ENCODE assay signal across 1 cellular context in the genomic region with DNA sequence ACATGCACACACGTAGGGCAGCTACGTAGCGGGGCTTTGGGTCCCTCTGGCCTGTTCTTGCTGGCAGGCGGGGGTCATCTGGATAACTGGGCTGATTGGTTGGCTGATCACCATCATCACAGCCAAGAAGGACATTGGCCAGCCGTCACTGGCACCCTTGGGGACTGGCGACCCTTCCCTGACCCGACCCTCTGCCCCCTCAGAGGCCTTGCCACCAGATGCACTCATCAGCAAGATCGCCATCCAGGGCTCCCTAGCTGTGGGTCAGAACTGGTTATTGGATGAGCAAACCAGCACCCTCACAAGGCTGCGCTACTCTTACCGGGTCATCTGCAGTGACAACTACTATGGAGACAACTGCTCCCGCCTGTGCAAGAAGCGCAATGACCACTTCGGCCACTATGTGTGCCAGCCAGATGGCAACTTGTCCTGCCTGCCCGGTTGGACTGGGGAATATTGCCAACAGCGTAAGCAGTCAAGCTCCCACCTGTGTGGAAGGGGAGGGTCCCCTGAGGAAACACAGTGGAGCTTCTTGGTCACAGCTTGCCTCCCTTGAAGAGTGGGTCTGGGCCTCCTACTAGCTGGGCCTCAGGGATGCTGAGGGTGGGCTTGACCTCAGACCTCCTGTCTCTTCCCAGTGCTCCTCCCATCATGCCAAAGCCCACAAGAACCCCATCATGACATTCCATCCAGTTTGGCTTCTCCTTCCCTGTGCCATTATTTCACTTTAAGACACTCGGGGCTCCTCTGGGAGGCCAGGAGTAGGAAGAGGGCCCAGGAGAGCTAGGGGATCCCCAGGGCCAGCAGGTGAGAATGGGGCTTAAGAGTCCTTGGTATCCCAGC.
TF ChIP-seq lines count a peak whose summit lies in the region.

No MANE protein-coding gene starts in this region.

TF ChIP-seq in H1, 55 proteins besides CTCF, POLR2A, EP300 and RAD21:
- TF ChIP-seq PHF8 (conservative IDR thresholded peaks at IDR 0.05; ENCODE audit: low read depth, low read length), result no peak
- no peak for TF ChIP-seq ASH2L (IDR thresholded peaks at IDR 0.05; ENCODE audit: low read length)
- TF ChIP-seq JUND (IDR thresholded peaks at IDR 0.05; ENCODE audit: low read length), result no peak
- no peak for TF ChIP-seq GTF2F1 (IDR thresholded peaks at IDR 0.05; ENCODE audit: borderline replicate concordance, low read depth, low read length)
- TF ChIP-seq JUN (IDR thresholded peaks at IDR 0.05; ENCODE audit: low read depth, low read length), result no peak
- TF ChIP-seq FOSL1 (IDR thresholded peaks at IDR 0.05; ENCODE audit: insufficient read depth, low read depth, low read length), result no peak
- no peak for TF ChIP-seq CHD2 (IDR thresholded peaks at IDR 0.05; ENCODE audit: low read length)
- TF ChIP-seq SP4 (IDR thresholded peaks at IDR 0.05; ENCODE audit: low read length), result no peak
- TF ChIP-seq RXRA (IDR thresholded peaks at IDR 0.05; ENCODE audit: insufficient read depth, low read depth, low read length), result no peak
- no peak for TF ChIP-seq POU5F1 (IDR thresholded peaks at IDR 0.05; ENCODE audit: low read depth, low read length)
- TF ChIP-seq CEBPB (IDR thresholded peaks at IDR 0.05; ENCODE audit: low read depth, low read length), result no peak
- TF ChIP-seq TCF12 (IDR thresholded peaks at IDR 0.05; ENCODE audit: low read depth, low read length), result no peak
- no peak for TF ChIP-seq TAF1 (IDR thresholded peaks at IDR 0.05; ENCODE audit: low read depth, low read length)
TF ChIP-seq in H1: peak in this region for 0.
